16 cellular contexts compared by ENCODE assay signal in the genomic region with DNA sequence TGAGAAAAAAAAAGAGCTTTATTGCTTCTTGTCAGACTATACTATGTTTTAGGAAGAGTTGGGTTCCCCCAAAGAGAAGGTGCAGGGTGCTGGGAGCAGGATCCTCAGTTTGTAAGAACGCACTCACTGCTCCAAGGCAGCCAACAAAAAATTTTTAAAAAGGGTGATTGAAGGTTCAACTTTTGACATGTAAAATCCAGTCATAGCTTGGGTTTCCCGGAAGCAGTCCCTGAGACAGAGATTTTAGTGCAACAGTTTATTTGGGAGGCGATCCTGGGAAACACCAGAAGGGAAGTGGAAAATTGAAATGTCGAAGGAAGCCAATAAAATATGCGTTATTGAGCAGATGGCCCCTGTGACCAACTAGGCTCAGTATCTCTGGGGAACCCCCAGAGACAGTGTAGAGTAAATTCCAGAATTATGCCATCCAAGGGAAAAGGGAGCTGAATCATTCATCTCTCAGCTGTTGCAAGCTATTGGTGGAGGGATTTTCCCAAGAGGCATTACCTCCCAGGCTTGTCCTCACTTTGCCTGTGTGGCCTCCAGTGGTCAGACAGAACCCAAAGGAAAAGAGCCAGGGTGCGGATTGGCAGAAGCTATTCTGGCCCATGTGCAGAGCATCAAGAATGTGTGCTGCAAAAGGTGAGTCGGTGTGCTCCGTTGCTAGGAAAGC.
A peak's percentile ranks its signal among the peaks of the same experiment; 100 is the strongest.
DNase-seq lines count a peak whose midpoint lies in the region; ATAC-seq and TF ChIP-seq lines count a peak whose summit lies in the region.
"Had no signal": no experiment of that assay in that cellular context is flagged by ENCODE, and none has a peak within 500 bp of the region (broad histone marks: within the 10 kb centered on the region; RNA-seq: fewer than 3 reads in every experiment).

No MANE protein-coding gene starts in this region.

- peaks cover 10% of the 10 kb centered on the region for H3K4me1 Mint-ChIP-seq in MCF 10A (ENCODE audit: insufficient read depth, unreplicated experiment)
- no peaks in the 10 kb centered on the region for H3K4me1 Mint-ChIP-seq in activated CD8-positive, alpha-beta memory T cell treated with anti-CD3 and anti-CD28 coated beads, Interleukin-2, amount 10 ng/mL, durations not matched to agents 7 days and 5 days
- H3K4me1 Mint-ChIP-seq: activated B cell treated with CpG ODN at 0.5 μM for 24 hours, memory B cell had no signal

- intact Hi-C loops in MCF 10A (cut with micrococcal nuclease): no loop called here
- intact Hi-C loops in breast epithelium (cut with DNase I; ENCODE audit: low total_unique reads): no loop called here
- intact Hi-C loops in mammary epithelial cell (cut with micrococcal nuclease): no loop called here

- H3K4me2 ChIP-seq in mammary epithelial cell (ENCODE audit: insufficient read depth, low read depth, low read length): no peak overlapping the region
- peak overlapping the region; percentile 19 for H3K4me2 ChIP-seq in skeletal muscle satellite cell (ENCODE audit: low read length)

- H3K4me1 ChIP-seq in breast epithelium: no peaks in the 10 kb centered on the region
- H3K4me1 ChIP-seq in mammary epithelial cell (ENCODE audit: insufficient read depth, low read length): no peaks in the 10 kb centered on the region
- H3K4me1 ChIP-seq in skeletal muscle satellite cell (ENCODE audit: control insufficient read depth, insufficient read depth, low read length): peaks cover 12% of the 10 kb centered on the region

- DNase-seq in MCF 10A (ENCODE audit: unreplicated experiment) (peak; percentile 51), breast epithelium (ENCODE audit: low spot score in 2 of 2) (no peak), mammary epithelial cell (peak; percentile 58), left lobe of liver (ENCODE audit: low spot score) (peak; percentile 82), anterior cingulate cortex (lab: John Stamatoyannopoulos, UW) (no peak)
- DNase-seq in activated CD8-positive, alpha-beta memory T cell treated with anti-CD3 and anti-CD28 coated beads, Interleukin-2, amount 10 ng/mL, durations not matched to agents 7 days and 5 days: no peak
- DNase-seq: 8988T, activated B cell treated with CpG ODN at 0.5 μM for 24 hours, NCI-H1092 treated with DMSO at 0.1 percent for 48 hours, NCI-H2171 treated with DMSO at 0.1 percent for 48 hours, ovary had no signal

- no peak overlapping the region for H3K9ac ChIP-seq in mammary epithelial cell (ENCODE audit: insufficient read depth, low read length)
- no peak overlapping the region for H3K9ac ChIP-seq in skeletal muscle satellite cell (ENCODE audit: low read depth, low read length)

- H3K4me3 Mint-ChIP-seq in MCF 10A (ENCODE audit: unreplicated experiment): no peak overlapping the region
- H3K4me3 Mint-ChIP-seq in activated CD8-positive, alpha-beta memory T cell treated with anti-CD3 and anti-CD28 coated beads, Interleukin-2, amount 10 ng/mL, durations not matched to agents 7 days and 5 days: no peak overlapping the region
- H3K4me3 Mint-ChIP-seq: activated B cell treated with CpG ODN at 0.5 μM for 24 hours; central memory CD8-positive, alpha-beta T cell; memory B cell had no signal

- peak; percentile 75 for ATAC-seq in left lobe of liver
- ATAC-seq in activated CD8-positive, alpha-beta memory T cell treated with anti-CD3 and anti-CD28 coated beads, Interleukin-2, amount 10 ng/mL, durations not matched to agents 7 days and 5 days: no peak
- no peak for ATAC-seq in GM19035 (IDR thresholded peaks at IDR 0.05; ENCODE audit: unreplicated experiment)

- TF ChIP-seq CTCF in MCF 10A (IDR thresholded peaks at IDR 0.05; ENCODE audit: unreplicated experiment) (no peak), breast epithelium (IDR thresholded peaks at IDR 0.05) (no peak), mammary epithelial cell (conservative IDR thresholded peaks at IDR 0.05 in 1 of 2, IDR thresholded peaks at IDR 0.05 in 1 of 2; ENCODE audit: extremely low read depth in 1 of 2, insufficient read depth in 1 of 2, low read depth in 1 of 2, low read length in 2 of 2) (no peak)

- CTCF ChIA-PET in MCF 10A (lab: Yijun Ruan, JAX): interaction anchor here (0.7 to 1.1 kb wide), 3 partner anchors 49 to 783 kb away, joined by 3 to 4 read pairs (median 3); no protein-coding TSS in a partner anchor
- CTCF ChIA-PET in mammary epithelial cell (lab: Charles Lee; ENCODE audit: low non-redundant PET): no interaction called here
- CTCF ChIA-PET in activated CD8-positive, alpha-beta memory T cell treated with anti-CD3 and anti-CD28 coated beads, Interleukin-2, amount 10 ng/mL, durations not matched to agents 7 days and 5 days (lab: Charles Lee): interaction anchor here (1.4 kb wide), 1 partner anchor 64 kb away, joined by 3 read pairs; no protein-coding TSS in a partner anchor

- in situ Hi-C loops in mammary epithelial cell (cut with MboI; ENCODE audit: low sequenced_read_pairs in 2 of 2): no loop called here

- no peaks in the 10 kb centered on the region for H3K9me3 ChIP-seq in breast epithelium
- no peaks in the 10 kb centered on the region for H3K9me3 ChIP-seq in mammary epithelial cell (replicated peaks; ENCODE audit: insufficient read depth, low read length)
- H3K9me3 ChIP-seq in skeletal muscle satellite cell (replicated peaks; ENCODE audit: low read length): no peaks in the 10 kb centered on the region
- H3K9me3 ChIP-seq: ovary had no signal

- no peak overlapping the region for H2AFZ ChIP-seq in mammary epithelial cell (ENCODE audit: low read depth, low read length)

- POLR2A ChIA-PET in MCF 10A (lab: Yijun Ruan, JAX): interaction anchor here (0.7 kb wide), 2 partner anchors 13 to 1137 kb away, joined by 3 read pairs; no protein-coding TSS in a partner anchor

- no peak overlapping the region for H3K27ac Mint-ChIP-seq in MCF 10A (ENCODE audit: low read depth, unreplicated experiment)
- H3K27ac Mint-ChIP-seq in activated CD8-positive, alpha-beta memory T cell treated with anti-CD3 and anti-CD28 coated beads, Interleukin-2, amount 10 ng/mL, durations not matched to agents 7 days and 5 days: no peak overlapping the region
- H3K27ac Mint-ChIP-seq: activated B cell treated with CpG ODN at 0.5 μM for 24 hours; activated naive CD4-positive, alpha-beta T cell treated with anti-CD3 and anti-CD28 coated beads, Interleukin-2, amount 50 U/mL, for 72 hours; memory B cell had no signal

- no peaks in the 10 kb centered on the region for H3K36me3 Mint-ChIP-seq in MCF 10A (ENCODE audit: insufficient read depth, unreplicated experiment)
- no peaks in the 10 kb centered on the region for H3K36me3 Mint-ChIP-seq in activated CD8-positive, alpha-beta memory T cell treated with anti-CD3 and anti-CD28 coated beads, Interleukin-2, amount 10 ng/mL, durations not matched to agents 7 days and 5 days
- H3K36me3 Mint-ChIP-seq: activated naive CD4-positive, alpha-beta T cell treated with anti-CD3 and anti-CD28 coated beads, Interleukin-2, amount 50 U/mL, for 72 hours; memory B cell had no signal

- H3K27ac ChIP-seq in breast epithelium (no peak overlapping the region), mammary epithelial cell (ENCODE audit: insufficient read depth, low read depth, low read length) (no peak overlapping the region)
- H3K27ac ChIP-seq: ovary had no signal

- H3K4me3 ChIP-seq in breast epithelium: no peak overlapping the region
- no peak overlapping the region for H3K4me3 ChIP-seq in mammary epithelial cell (replicated peaks in 1 of 3; ENCODE audit: insufficient read depth in 1 of 3, low read depth in 2 of 3, low read length in 3 of 3)
- H3K4me3 ChIP-seq in skeletal muscle satellite cell (ENCODE audit: low read length): no peak overlapping the region
- H3K4me3 ChIP-seq: ovary had no signal

- no peaks in the 10 kb centered on the region for H4K20me1 ChIP-seq in mammary epithelial cell (ENCODE audit: insufficient read depth, low read length)

- no peaks in the 10 kb centered on the region for H3K36me3 ChIP-seq in breast epithelium
- H3K36me3 ChIP-seq in mammary epithelial cell (ENCODE audit: insufficient read depth, low read length): no peaks in the 10 kb centered on the region
- H3K36me3 ChIP-seq in skeletal muscle satellite cell (ENCODE audit: insufficient read depth, low read length): no peaks in the 10 kb centered on the region
- H3K36me3 ChIP-seq: ovary had no signal

- H3K79me2 ChIP-seq in mammary epithelial cell (ENCODE audit: insufficient read depth, low read length): no peaks in the 10 kb centered on the region

- H3K9me3 Mint-ChIP-seq in MCF 10A (ENCODE audit: unreplicated experiment): no peaks in the 10 kb centered on the region
- H3K9me3 Mint-ChIP-seq in activated CD8-positive, alpha-beta memory T cell treated with anti-CD3 and anti-CD28 coated beads, Interleukin-2, amount 10 ng/mL, durations not matched to agents 7 days and 5 days (ENCODE audit: low read depth): no peaks in the 10 kb centered on the region
- H3K9me3 Mint-ChIP-seq: activated B cell treated with CpG ODN at 0.5 μM for 24 hours; activated naive CD4-positive, alpha-beta T cell treated with anti-CD3 and anti-CD28 coated beads, Interleukin-2, amount 50 U/mL, for 72 hours; central memory CD8-positive, alpha-beta T cell; memory B cell had no signal

- H3K27me3 ChIP-seq in breast epithelium (no peaks in the 10 kb centered on the region), mammary epithelial cell (ENCODE audit: insufficient read depth, low read length) (peaks cover 2% of the 10 kb centered on the region), skeletal muscle satellite cell (ENCODE audit: control insufficient read depth, insufficient read depth, low read length) (no peaks in the 10 kb centered on the region)
- H3K27me3 ChIP-seq: ovary had no signal

- no TSS peak for BruUV-seq in MCF 10A (replicated peaks; lab: Mats Ljungman, UMichigan)
- no TSS peak for BruUV-seq in mammary epithelial cell (replicated peaks; lab: Mats Ljungman, UMichigan)

- dilution Hi-C loops in mammary epithelial cell (cut with HindIII; ENCODE audit: low sequenced_read_pairs): no loop called here

- TF ChIP-seq POLR2A in breast epithelium (IDR thresholded peaks at IDR 0.05): no peak

- 57% methylated on average over 8 of the region's 8 CpGs for WGBS in mammary epithelial cell (ENCODE audit: low coverage, missing lambda C conversion rate)

- H3K27me3 Mint-ChIP-seq in MCF 10A (ENCODE audit: insufficient read depth, unreplicated experiment): no peaks in the 10 kb centered on the region
- no peaks in the 10 kb centered on the region for H3K27me3 Mint-ChIP-seq in activated CD8-positive, alpha-beta memory T cell treated with anti-CD3 and anti-CD28 coated beads, Interleukin-2, amount 10 ng/mL, durations not matched to agents 7 days and 5 days

Comparison
In these comparisons a context has a peak if more than half of its experiments do, and no peak if none do; other contexts are left out.
1. DNase-seq: peak in MCF 10A (single experiment), mammary epithelial cell (single experiment) and left lobe of liver (single experiment); none in breast epithelium (0 of 2), activated CD8-positive, alpha-beta memory T cell treated with anti-CD3 and anti-CD28 coated beads, Interleukin-2, amount 10 ng/mL, durations not matched to agents 7 days and 5 days (single experiment) and anterior cingulate cortex (0 of 58).